5 cellular contexts compared by ENCODE assay signal in genomic region chr11:26790738-26791137, GRCh38.
"Had no signal": no experiment of that assay in that cellular context is flagged by ENCODE, and none has a peak within 500 bp of the region (broad histone marks: within the 10 kb centered on the region; RNA-seq: fewer than 3 reads in every experiment).

No MANE protein-coding gene starts in this region.

- ATAC-seq: HepG2, K562 had no signal

- H3K4me3 ChIP-seq: K562 had no signal

- DNase-seq: IMR-90, KBM-7 had no signal

- H3K27ac ChIP-seq: HL-60 had no signal
